In genomic region chr22:40758851-40759250, GRCh38 we compare ENCODE assay signal across 6 cellular contexts.
DNase-seq lines count a peak whose midpoint lies in the region; ATAC-seq and TF ChIP-seq lines count a peak whose summit lies in the region.
"Not testable (repeated sequence)": the region's sequence is repeated elsewhere in the genome, so short reads cannot be mapped to it uniquely, and the experiment has no call there.

No MANE protein-coding gene starts in this region.

- H2AK5ac ChIP-seq in trophoblast cell (ENCODE audit: low read length) = not testable (repeated sequence)

- not testable (repeated sequence) for H3K4ac ChIP-seq in trophoblast cell (ENCODE audit: low read depth, low read length)

- peaks cover 15% of the 10 kb centered on the region for H3K79me1 ChIP-seq in trophoblast cell (ENCODE audit: low read length)

- POLR2A ChIA-PET in PC-3 (lab: Charles Lee; ENCODE audit: unreplicated experiment) = not testable (repeated sequence)

- H2AFZ ChIP-seq in PC-3 (ENCODE audit: low read length); trophoblast cell (ENCODE audit: insufficient read depth, low read length, poor library complexity): not testable (repeated sequence)

- not testable (repeated sequence) for H4K20me1 ChIP-seq in PC-3 (ENCODE audit: low read length)

- peak overlapping the region; percentile 61; the same call in 1 of the 2 replicates for H3K4me2 ChIP-seq in PC-3 (ENCODE audit: low read length)
- not testable (repeated sequence) for H3K4me2 ChIP-seq in trophoblast cell (ENCODE audit: low read length)

- not testable (repeated sequence) for H3K9ac ChIP-seq in PC-3 (ENCODE audit: low read length); trophoblast cell (ENCODE audit: low read length)

- peak overlapping the region; percentile 84 for H4K91ac ChIP-seq in trophoblast cell (ENCODE audit: low read depth, low read length)

- H3K9me2 ChIP-seq in PC-3 (replicated peaks; ENCODE audit: low read length) = not testable (repeated sequence)

- not testable (repeated sequence) for ATAC-seq in PC-3; RWPE2 (ENCODE audit: low read depth); foreskin keratinocyte

- H3K27me3 ChIP-seq in PC-3 (ENCODE audit: low read length); RWPE2 (ENCODE audit: insufficient read depth, poor library complexity, severe bottlenecking); foreskin keratinocyte; trophoblast cell (ENCODE audit: insufficient read depth, low read length): not testable (repeated sequence)

- not testable (repeated sequence) for DNase-seq in PC-3; RWPE2 (ENCODE audit: low spot score); epithelial cell of prostate (ENCODE audit: low read depth, low spot score); foreskin keratinocyte; trophoblast cell

- H2BK12ac ChIP-seq in trophoblast cell (ENCODE audit: low read length) = peak overlapping the region; percentile 87

- BruUV-seq in PC-3 (replicated peaks; lab: Mats Ljungman, UMichigan) = not testable (repeated sequence)

- WGBS in trophoblast cell (ENCODE audit: extremely low coverage, insufficient coverage, insufficient read length) = no CpG with 5 or more reads among the region's 13 CpGs

- H3K18ac ChIP-seq in trophoblast cell (ENCODE audit: low read length) = peak overlapping the region; percentile 23

- H3K4me1 ChIP-seq in PC-3 (ENCODE audit: insufficient read depth, low read length) (peaks cover 25% of the 10 kb centered on the region), RWPE2 (ENCODE audit: insufficient read depth, poor library complexity, severe bottlenecking) (peaks cover 22% of the 10 kb centered on the region), foreskin keratinocyte (peaks cover 28% of the 10 kb centered on the region)
- not testable (repeated sequence) for H3K4me1 ChIP-seq in trophoblast cell (ENCODE audit: control insufficient read depth in 1 of 2, insufficient read depth in 2 of 2, low read length in 2 of 2)

- not testable (repeated sequence) for H3K9me3 ChIP-seq in PC-3 (ENCODE audit: low read length); RWPE2 (ENCODE audit: severe bottlenecking); trophoblast cell (ENCODE audit: insufficient read depth, low read depth, low read length)

- H3K36me3 ChIP-seq in PC-3 (ENCODE audit: low read depth, low read length); RWPE2 (ENCODE audit: low read depth); trophoblast cell (ENCODE audit: control insufficient read depth in 1 of 2, insufficient read depth in 2 of 2, low read length in 2 of 2): not testable (repeated sequence)

- H4K12ac ChIP-seq in trophoblast cell (ENCODE audit: low read depth, low read length) = not testable (repeated sequence)

- not testable (repeated sequence) for H3F3A ChIP-seq in PC-3 (ENCODE audit: low read length, unreplicated experiment)

- H3K14ac ChIP-seq in trophoblast cell (ENCODE audit: low read length) = peak overlapping the region; percentile 29

- peak overlapping the region; percentile 69 for H2BK5ac ChIP-seq in trophoblast cell (ENCODE audit: low read depth, low read length, poor library complexity)

- H3K27ac ChIP-seq in 22Rv1 (peak overlapping the region; percentile 20; the same call in 1 of the 2 replicates), RWPE2 (ENCODE audit: poor library complexity, severe bottlenecking) (peak overlapping the region; percentile 71), epithelial cell of prostate (peak overlapping the region; percentile 79), foreskin keratinocyte (peak overlapping the region; percentile 5)
- not testable (repeated sequence) for H3K27ac ChIP-seq in PC-3 (ENCODE audit: low read length); trophoblast cell (ENCODE audit: low read depth, low read length)

- peak overlapping the region; percentile 62 for H4K8ac ChIP-seq in trophoblast cell (ENCODE audit: low read depth, low read length)

- H2BK120ac ChIP-seq in trophoblast cell (ENCODE audit: insufficient read depth, low read length, poor library complexity) = peak overlapping the region; percentile 72

- not testable (repeated sequence) for H3K79me2 ChIP-seq in PC-3 (ENCODE audit: low read length); trophoblast cell (ENCODE audit: control insufficient read depth, insufficient read depth, low read length, poor library complexity)

- H3K4me3 ChIP-seq in PC-3 (ENCODE audit: low read length); RWPE2 (ENCODE audit: severe bottlenecking); trophoblast cell (ENCODE audit: low read depth, low read length): not testable (repeated sequence)

- CTCF ChIA-PET in PC-3 (lab: Charles Lee) = not testable (repeated sequence)

- not testable (repeated sequence) for TF ChIP-seq CTCF in 22Rv1 (IDR thresholded peaks at IDR 0.05); PC-3 (conservative IDR thresholded peaks at IDR 0.05; ENCODE audit: low read depth, low read length); RWPE2 (IDR thresholded peaks at IDR 0.05; ENCODE audit: poor library complexity, severe bottlenecking); foreskin keratinocyte (conservative IDR thresholded peaks at IDR 0.05)

- not testable (repeated sequence) for H3K23ac ChIP-seq in trophoblast cell (ENCODE audit: low read length)

- intact Hi-C loops in PC-3 (cut with micrococcal nuclease) = not testable (repeated sequence)
